Comparison of ENCODE assay signal across 28 cellular contexts in the genomic region with DNA sequence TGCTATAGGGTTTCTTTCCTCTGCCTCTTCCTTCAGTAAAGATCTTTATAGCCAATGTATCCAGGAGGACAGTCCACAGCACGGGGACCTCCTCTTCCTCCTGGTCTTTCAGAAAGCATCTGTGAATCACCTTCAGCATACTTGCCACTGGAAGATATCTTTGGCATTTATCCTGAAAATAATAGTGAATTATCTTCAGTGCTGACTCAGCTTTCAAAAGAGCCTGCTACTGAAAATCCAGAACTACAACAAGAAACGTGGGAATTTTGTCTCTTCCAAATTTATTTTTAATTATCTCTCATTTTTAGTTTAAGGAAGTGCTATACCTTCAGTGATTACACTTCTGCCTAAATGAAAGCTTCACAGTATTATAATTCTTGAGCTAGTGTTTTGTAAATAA.
"Had no signal": no experiment of that assay in that cellular context is flagged by ENCODE, and none has a peak within 500 bp of the region (broad histone marks: within the 10 kb centered on the region; RNA-seq: fewer than 3 reads in every experiment).

No MANE protein-coding gene starts in this region.

- DNase-seq: effector memory CD4-positive, alpha-beta T cell; erythroblast; esophagus squamous epithelium; left ventricle myocardium superior; lower lobe of right lung; mucosa of descending colon; naive B cell; stimulated activated CD4-positive, alpha-beta T cell treated with anti-CD3 and anti-CD28 coated beads, Interleukin-12 subunit alpha, Interleukin-12 subunit beta, amount 100 ng/mL, for 4 hours; stimulated activated CD4-positive, alpha-beta T cell treated with anti-CD3 and anti-CD28 coated beads, Interleukin-1b, Interleukin-23, amount 100 ng/mL, for 48 hours; stimulated activated CD4-positive, alpha-beta T cell treated with anti-CD3 and anti-CD28 coated beads, Interleukin-4, amount 100 ng/mL, for 1 hour; stimulated activated CD8-positive, alpha-beta memory T cell treated with anti-CD3 and anti-CD28 coated beads, Interleukin-4, amount 100 ng/mL, for 48 hours; stimulated activated naive CD4-positive, alpha-beta T cell; stimulated activated naive CD8-positive, alpha-beta T cell treated with anti-CD3 and anti-CD28 coated beads, Interleukin-15, amount 100 ng/mL, for 72 hours; transverse colon; upper lobe of right lung; uterus had no signal

- H3K27me3 ChIP-seq: upper lobe of right lung, uterus had no signal

- FAIRE-seq: frontal cortex, keratinocyte had no signal

- H3K4me1 ChIP-seq: lower lobe of right lung, parathyroid adenoma, uterus had no signal

- H3K27ac Mint-ChIP-seq: memory B cell, mesothelial cell of epicardium, naive B cell, nephron, neural progenitor cell, progenitor cell of endocrine pancreas had no signal

- H3K36me3 ChIP-seq: esophagus squamous epithelium, lower lobe of right lung, neural progenitor cell, suprapubic skin, transverse colon, upper lobe of right lung, uterus had no signal

- ATAC-seq: left ventricle myocardium superior; mucosa of descending colon; sciatic nerve; stimulated activated naive CD8-positive, alpha-beta T cell treated with anti-CD3 and anti-CD28 coated beads, Interleukin-15, amount 100 ng/mL, for 72 hours; upper lobe of right lung had no signal

- H3K4me2 ChIP-seq: neural progenitor cell, smooth muscle cell had no signal

- H3K27ac ChIP-seq: coronary artery, esophagus squamous epithelium, lower lobe of right lung, neural progenitor cell, parathyroid adenoma, suprapubic skin, transverse colon, upper lobe of right lung, uterus had no signal

- H3K4me3 ChIP-seq: coronary artery, esophagus squamous epithelium, lower lobe of right lung, mucosa of descending colon, neural progenitor cell, smooth muscle cell, suprapubic skin, transverse colon, upper lobe of right lung, uterus had no signal

- H3K9me3 ChIP-seq: esophagus squamous epithelium, lower lobe of right lung, mucosa of descending colon, suprapubic skin, transverse colon, upper lobe of right lung, uterus had no signal

- H3K36me3 Mint-ChIP-seq: memory B cell, mesothelial cell of epicardium, naive B cell, neural progenitor cell had no signal

- H3K4me1 Mint-ChIP-seq: memory B cell had no signal

- H3K4me3 Mint-ChIP-seq: memory B cell; mesothelial cell of epicardium; naive B cell; nephron; neural progenitor cell; stimulated activated naive CD8-positive, alpha-beta T cell treated with anti-CD3 and anti-CD28 coated beads, Interleukin-15, amount 100 ng/mL, for 72 hours had no signal

- H3K9me3 Mint-ChIP-seq: mesothelial cell of epicardium; nephron; neural progenitor cell; stimulated activated naive CD8-positive, alpha-beta T cell treated with anti-CD3 and anti-CD28 coated beads, Interleukin-15, amount 100 ng/mL, for 72 hours had no signal
